In genomic region chr11:105137286-105137685, GRCh38 we compare ENCODE assay signal across 18 cellular contexts. TPM values are rescaled to one million over a fixed set of nuclear protein-coding genes. Genes with fewer than 3 reads are reported as not detected.
"Had no signal": no experiment of that assay in that cellular context is flagged by ENCODE, and none has a peak within 500 bp of the region (broad histone marks: within the 10 kb centered on the region; RNA-seq: fewer than 3 reads in every experiment).

No MANE protein-coding gene starts in this region.

- H3K27me3 ChIP-seq: ovary, sigmoid colon, spleen, suprapubic skin had no signal

- H3K27me3 Mint-ChIP-seq: activated naive CD4-positive, alpha-beta T cell treated with anti-CD3 and anti-CD28 coated beads, Interleukin-2, amount 10 ng/mL, durations not matched to agents 7 days and 5 days; dendritic cell treated with granulocyte-macrophage colony-stimulating factor and Interleukin-4, amounts not matched to agents 40 ng/mL and 50 ng/mL, for 4 days had no signal

- H3K4me1 ChIP-seq: sigmoid colon, spleen had no signal

- ATAC-seq: effector memory CD8-positive, alpha-beta T cell; naive thymus-derived CD4-positive, alpha-beta T cell; T-cell had no signal

- H3K36me3 Mint-ChIP-seq: activated naive CD4-positive, alpha-beta T cell treated with anti-CD3 and anti-CD28 coated beads, Interleukin-2, amount 10 ng/mL, durations not matched to agents 7 days and 5 days; T-cell; type B pancreatic cell had no signal

- H3K9me3 ChIP-seq: ovary, sigmoid colon, suprapubic skin had no signal

- H3K36me3 ChIP-seq: ovary, sigmoid colon, spleen, suprapubic skin had no signal

- H3K27ac ChIP-seq: ovary, sigmoid colon, spleen, suprapubic skin had no signal

- H3K27ac Mint-ChIP-seq: activated naive CD4-positive, alpha-beta T cell treated with anti-CD3 and anti-CD28 coated beads, Interleukin-2, amount 10 ng/mL, durations not matched to agents 7 days and 5 days; activated T-helper 2 cell treated with anti-CD3 and anti-CD28 coated beads, Interferon-gamma antibody, Interleukin-2, Interleukin-4, amounts not matched to agents 10 μg/mL and 5 μg/mL and 100 μg/mL, durations not matched to agents 14 hours and 24 hours and 36 hours; dendritic cell treated with granulocyte-macrophage colony-stimulating factor and Interleukin-4, amounts not matched to agents 40 ng/mL and 50 ng/mL, for 4 days; effector memory CD8-positive, alpha-beta T cell; naive thymus-derived CD4-positive, alpha-beta T cell; stimulated activated naive CD8-positive, alpha-beta T cell treated with anti-CD3 and anti-CD28 coated beads, Interleukin-15, Interleukin-2, amounts not matched to agents 100 ng/mL and 50 ng/mL, for 24 hours; T-cell; type B pancreatic cell had no signal

- H3K4me1 Mint-ChIP-seq: activated naive CD4-positive, alpha-beta T cell treated with anti-CD3 and anti-CD28 coated beads, Interleukin-2, amount 10 ng/mL, durations not matched to agents 7 days and 5 days; naive thymus-derived CD4-positive, alpha-beta T cell; T-cell had no signal

- H3K4me3 Mint-ChIP-seq: activated naive CD4-positive, alpha-beta T cell treated with anti-CD3 and anti-CD28 coated beads, Interleukin-2, amount 10 ng/mL, durations not matched to agents 7 days and 5 days; dendritic cell treated with granulocyte-macrophage colony-stimulating factor and Interleukin-4, amounts not matched to agents 40 ng/mL and 50 ng/mL, for 4 days; effector memory CD8-positive, alpha-beta T cell; naive thymus-derived CD4-positive, alpha-beta T cell; stimulated activated naive CD8-positive, alpha-beta T cell treated with anti-CD3 and anti-CD28 coated beads, Interleukin-15, Interleukin-2, amounts not matched to agents 100 ng/mL and 50 ng/mL, for 24 hours; T-cell; type B pancreatic cell had no signal

- H3K9me3 Mint-ChIP-seq: activated naive CD4-positive, alpha-beta T cell treated with anti-CD3 and anti-CD28 coated beads, Interleukin-2, amount 10 ng/mL, durations not matched to agents 7 days and 5 days; activated T-helper 2 cell treated with anti-CD3 and anti-CD28 coated beads, Interferon-gamma antibody, Interleukin-2, Interleukin-4, amounts not matched to agents 10 μg/mL and 5 μg/mL and 100 μg/mL, durations not matched to agents 14 hours and 24 hours and 36 hours; effector memory CD8-positive, alpha-beta T cell; type B pancreatic cell had no signal

- H3K4me3 ChIP-seq: lung, ovary, sigmoid colon, spleen, suprapubic skin had no signal

- DNase-seq: activated CD4-positive, alpha-beta T cell treated with anti-CD3 and anti-CD28 coated beads, Interleukin-2, amount 50 U/mL, for 48 hours; activated CD4-positive, CD25-positive, alpha-beta regulatory T cell treated with anti-CD3 and anti-CD28 coated beads, Interleukin-2, amount 50 U/mL, for 72 hours; activated naive CD4-positive, alpha-beta T cell treated with anti-CD3 and anti-CD28 coated beads, Interleukin-2, amount 10 ng/mL, durations not matched to agents 7 days and 5 days; activated T-cell treated with anti-CD3 and anti-CD28 coated beads, Interleukin-2, amount 50 U/mL, for 1 hour; effector memory CD8-positive, alpha-beta T cell; left cardiac atrium; naive thymus-derived CD4-positive, alpha-beta T cell; ovary; sigmoid colon; spleen; T-cell; T1000 had no signal

RNA-seq across cellular contexts. Expression of gene CARD18, which starts 2.3 kb away (rescaled TPM):
- total RNA-seq: activated T-helper 2 cell treated with anti-CD3 and anti-CD28 coated beads, Interferon-gamma antibody, Interleukin-2, Interleukin-4, amounts not matched to agents 10 μg/mL and 5 μg/mL and 100 μg/mL, durations not matched to agents 14 hours and 24 hours and 36 hours; left cardiac atrium; lung; naive thymus-derived CD4-positive, alpha-beta T cell; ovary; sigmoid colon; spleen; T-cell had no signal
- polyA plus RNA-seq: lung; naive thymus-derived CD4-positive, alpha-beta T cell; ovary; sigmoid colon; spleen had no signal
